In genomic region chr22:40178417-40179409, GRCh38 we compare ENCODE assay signal across 8 cellular contexts. TPM values are rescaled to one million over a fixed set of nuclear protein-coding genes. Genes with fewer than 3 reads are reported as not detected.
A peak's percentile ranks its signal among the peaks of the same experiment; 100 is the strongest.
DNase-seq lines count a peak whose midpoint lies in the region; ATAC-seq and TF ChIP-seq lines count a peak whose summit lies in the region.

No MANE protein-coding gene starts in this region.

- peak overlapping the region; percentile 90 for H3K4me2 ChIP-seq in KMS-11

- peak overlapping the region; percentile 6; the same call in 1 of the 2 replicates for H2AFZ ChIP-seq in KMS-11 (ENCODE audit: low read depth)

- DNase-seq in DMS 273 treated with DMSO at 0.1 percent for 48 hours (lab: John Stamatoyannopoulos, UW) (peak; percentile 43), T follicular helper cell (ENCODE audit: low read depth) (peak; percentile 23), colonic mucosa (peak; percentile 71), left lung (no peak)
- DNase-seq in stimulated activated naive CD4-positive, alpha-beta T cell treated with Interleukin-2 at 50 U/mL for 16 hours (lab: John Stamatoyannopoulos, UW): peak; percentile 4

- H3K27ac ChIP-seq in KMS-11: peak overlapping the region; percentile 76
- H3K27ac ChIP-seq in colonic mucosa: peak overlapping the region; percentile 82
- peak overlapping the region; percentile 86 for H3K27ac ChIP-seq in left lung

- H3K9me3 ChIP-seq in colonic mucosa (no peaks in the 10 kb centered on the region), left lung (no peaks in the 10 kb centered on the region)

- TF ChIP-seq CTCF in KMS-11 (conservative IDR thresholded peaks at IDR 0.05; ENCODE audit: low read depth, low read length) (no peak), colonic mucosa (IDR thresholded peaks at IDR 0.05) (no peak), left lung (IDR thresholded peaks at IDR 0.05) (no peak)

- peak; percentile 49 for ATAC-seq in left lung
- ATAC-seq in GM19463 (IDR thresholded peaks at IDR 0.05; ENCODE audit: unreplicated experiment): no peak
- no peak for ATAC-seq in GM21825 (IDR thresholded peaks at IDR 0.05; ENCODE audit: unreplicated experiment)

- H3K9ac ChIP-seq in KMS-11 (peak overlapping the region; percentile 84), colonic mucosa (ENCODE audit: low read depth in 2 of 2, low read length in 2 of 2) (peak overlapping the region; percentile 61 to 89)

- peaks cover 28% of the 10 kb centered on the region for H3K4me1 ChIP-seq in KMS-11 (ENCODE audit: low read depth, poor library complexity, severe bottlenecking)
- H3K4me1 ChIP-seq in colonic mucosa: peaks cover 17% of the 10 kb centered on the region
- H3K4me1 ChIP-seq in left lung: peaks cover 29 to 67% of the 10 kb centered on the region in 2 donors

- intact Hi-C loops in colonic mucosa (cut with DNase I): no loop called here
- intact Hi-C loops in left lung (cut with DNase I): no loop called here

- H3K27me3 ChIP-seq in KMS-11 (ENCODE audit: insufficient read depth, low read depth) (no peaks in the 10 kb centered on the region), colonic mucosa (no peaks in the 10 kb centered on the region), left lung (no peaks in the 10 kb centered on the region)

- no peaks in the 10 kb centered on the region for H4K20me1 ChIP-seq in KMS-11 (ENCODE audit: insufficient read depth)

- H3K36me3 ChIP-seq in KMS-11 (ENCODE audit: insufficient read depth): no peaks in the 10 kb centered on the region
- no peaks in the 10 kb centered on the region for H3K36me3 ChIP-seq in colonic mucosa
- H3K36me3 ChIP-seq in left lung: no peaks in the 10 kb centered on the region

- H3K79me2 ChIP-seq in KMS-11 (ENCODE audit: insufficient read depth, low read depth): peaks cover 58% of the 10 kb centered on the region

- no peak overlapping the region for H3K4me3 ChIP-seq in KMS-11 (IDR thresholded peaks at IDR 0.05; ENCODE audit: insufficient read depth, low read depth, low read length)
- peak overlapping the region; percentile 50 for H3K4me3 ChIP-seq in colonic mucosa
- H3K4me3 ChIP-seq in left lung: peak overlapping the region; percentile 40 to 54

RNA-seq across cellular contexts. Expression of gene TNRC6B, which starts 1.0 kb away (rescaled TPM):
- 10 to 100 TPM; 38.7 to 47.4 TPM for total RNA-seq in colonic mucosa
- total RNA-seq in left lung: 10 to 100 TPM; 40.3 to 40.7 TPM

Comparison
In these comparisons a context has a peak if more than half of its experiments do, and no peak if none do; other contexts are left out.
1. DNase-seq: peak in DMS 273 treated with DMSO at 0.1 percent for 48 hours (single experiment), T follicular helper cell (single experiment), colonic mucosa (single experiment) and stimulated activated naive CD4-positive, alpha-beta T cell treated with Interleukin-2 at 50 U/mL for 16 hours (single experiment); none in left lung (0 of 2).
2. Peak in every context shown above with its lines, with median percentiles within 50 percentile points of each other: H3K27ac ChIP-seq.